ENCODE assay signal across 25 cellular contexts in genomic region chr12:94033767-94034166, GRCh38.
"Had no signal": no experiment of that assay in that cellular context is flagged by ENCODE, and none has a peak within 500 bp of the region (broad histone marks: within the 10 kb centered on the region; RNA-seq: fewer than 3 reads in every experiment).

No MANE protein-coding gene starts in this region.

- H3K36me3 ChIP-seq: esophagus muscularis mucosa, heart left ventricle, pancreas, prostate gland, sigmoid colon, thoracic aorta, uterus, WERI-Rb-1 had no signal

- DNase-seq: activated CD4-positive, alpha-beta T cell treated with anti-CD3 and anti-CD28 coated beads, Interleukin-2, amount 50 U/mL, for 1 hour; activated effector memory CD4-positive, alpha-beta T cell treated with Interleukin-2 at 50 U/mL for 16 hours; activated naive CD8-positive, alpha-beta T cell treated with anti-CD3 and anti-CD28 coated beads, Interleukin-2, amount 50 U/mL, for 24 hours; amygdala; foreskin keratinocyte; heart left ventricle; left ventricle myocardium superior; nucleus accumbens; pancreas; sigmoid colon; small intestine; stimulated activated CD4-positive, alpha-beta T cell treated with anti-CD3 and anti-CD28 coated beads, Interleukin-4, amount 100 ng/mL, for 24 hours; T-helper 17 cell; T1000; uterus; WERI-Rb-1 had no signal

- H3K4me3 Mint-ChIP-seq: activated naive CD4-positive, alpha-beta T cell treated with anti-CD3 and anti-CD28 coated beads for 36 hours; activated naive CD8-positive, alpha-beta T cell treated with anti-CD3 and anti-CD28 coated beads, Interleukin-2, amount 50 U/mL, for 24 hours; dendritic cell treated with granulocyte-macrophage colony-stimulating factor and Interleukin-4, amounts not matched to agents 40 ng/mL and 50 ng/mL, for 4 days; neural crest cell; stimulated activated effector memory CD8-positive, alpha-beta T cell treated with anti-CD3 and anti-CD28 coated beads, Interleukin-12 subunit alpha, Interleukin-12 subunit beta, amount 100 ng/mL, for 72 hours; stimulated activated naive CD8-positive, alpha-beta T cell treated with anti-CD3 and anti-CD28 coated beads, Interleukin-15, Interleukin-2, amounts not matched to agents 100 ng/mL and 50 ng/mL, for 24 hours; type B pancreatic cell had no signal

- H3K27me3 ChIP-seq: esophagus muscularis mucosa, heart left ventricle, pancreas, sigmoid colon, uterus had no signal

- H3K4me1 Mint-ChIP-seq: neural crest cell had no signal

- H3K27me3 Mint-ChIP-seq: activated naive CD8-positive, alpha-beta T cell treated with anti-CD3 and anti-CD28 coated beads, Interleukin-2, amount 50 U/mL, for 24 hours; stimulated activated naive CD8-positive, alpha-beta T cell treated with anti-CD3 and anti-CD28 coated beads, Interleukin-15, Interleukin-2, amounts not matched to agents 100 ng/mL and 50 ng/mL, for 24 hours; T-helper 17 cell; type B pancreatic cell had no signal

- H3K36me3 Mint-ChIP-seq: stimulated activated effector memory CD8-positive, alpha-beta T cell treated with anti-CD3 and anti-CD28 coated beads, Interleukin-12 subunit alpha, Interleukin-12 subunit beta, amount 100 ng/mL, for 72 hours; type B pancreatic cell had no signal

- H3K4me1 ChIP-seq: esophagus muscularis mucosa, foreskin keratinocyte, pancreas, prostate gland, sigmoid colon, uterus had no signal

- ATAC-seq: activated naive CD8-positive, alpha-beta T cell treated with anti-CD3 and anti-CD28 coated beads, Interleukin-2, amount 50 U/mL, for 24 hours; foreskin keratinocyte; heart left ventricle; left ventricle myocardium superior; pancreas; stimulated activated effector memory CD8-positive, alpha-beta T cell treated with anti-CD3 and anti-CD28 coated beads, Interleukin-12 subunit alpha, Interleukin-12 subunit beta, amount 100 ng/mL, for 72 hours had no signal

- H3K27ac ChIP-seq: esophagus muscularis mucosa, foreskin keratinocyte, heart left ventricle, pancreas, prostate gland, sigmoid colon, uterus, WERI-Rb-1 had no signal

- H3K9me3 ChIP-seq: pancreas, prostate gland, sigmoid colon, thoracic aorta, uterus had no signal

- H3K27ac Mint-ChIP-seq: activated naive CD8-positive, alpha-beta T cell treated with anti-CD3 and anti-CD28 coated beads, Interleukin-2, amount 50 U/mL, for 24 hours; dendritic cell treated with granulocyte-macrophage colony-stimulating factor and Interleukin-4, amounts not matched to agents 40 ng/mL and 50 ng/mL, for 4 days; stimulated activated effector memory CD8-positive, alpha-beta T cell treated with anti-CD3 and anti-CD28 coated beads, Interleukin-12 subunit alpha, Interleukin-12 subunit beta, amount 100 ng/mL, for 72 hours; stimulated activated naive CD8-positive, alpha-beta T cell treated with anti-CD3 and anti-CD28 coated beads, Interleukin-15, Interleukin-2, amounts not matched to agents 100 ng/mL and 50 ng/mL, for 24 hours; type B pancreatic cell had no signal

- H3K4me3 ChIP-seq: esophagus muscularis mucosa, heart left ventricle, pancreas, prostate gland, sigmoid colon, thoracic aorta, uterus had no signal
